In the genomic region with DNA sequence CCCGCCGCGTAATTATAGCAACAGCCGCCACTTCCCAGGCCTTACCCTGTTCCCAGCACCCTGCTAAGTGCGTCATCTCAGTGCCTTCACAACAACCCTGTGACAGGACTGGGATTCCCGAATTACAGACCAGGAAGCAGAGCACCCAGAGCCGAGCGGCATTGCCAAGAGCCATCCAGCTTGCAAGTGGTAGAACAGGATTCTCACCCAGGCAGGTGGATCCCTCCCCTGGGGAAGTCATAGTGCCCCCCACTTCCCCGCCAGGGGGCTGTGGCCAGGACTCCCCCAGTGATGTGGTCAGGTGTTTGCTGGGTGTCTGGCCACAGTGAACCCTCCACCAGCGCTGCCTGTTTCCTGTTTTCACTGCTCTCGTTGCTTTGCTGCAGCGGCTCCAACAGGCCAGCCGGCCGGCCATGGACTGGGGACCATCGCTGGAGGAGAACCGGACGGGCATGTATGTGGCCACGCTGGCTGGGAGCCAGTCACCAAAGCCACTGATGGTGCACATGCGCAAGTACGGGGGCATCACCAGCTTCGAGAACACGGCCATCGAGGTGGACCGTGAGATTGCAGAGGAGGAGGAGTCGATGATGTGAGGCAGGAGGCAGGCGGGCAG, we compare ENCODE assay signal across 12 cellular contexts. TPM values are rescaled to one million over a fixed set of nuclear protein-coding genes. Genes with fewer than 3 reads are reported as not detected.
DNase-seq lines count a peak whose midpoint lies in the region; ATAC-seq and TF ChIP-seq lines count a peak whose summit lies in the region.
"Had no signal": no experiment of that assay in that cellular context is flagged by ENCODE, and none has a peak within 500 bp of the region (broad histone marks: within the 10 kb centered on the region; RNA-seq: fewer than 3 reads in every experiment).

No MANE protein-coding gene starts in this region.

- H3K4me3 Mint-ChIP-seq in stimulated activated naive CD8-positive, alpha-beta T cell treated with anti-CD3 and anti-CD28 coated beads, Interleukin-15, Interleukin-2, amounts not matched to agents 100 ng/mL and 50 ng/mL, for 24 hours, result peak overlapping the region; percentile 32

- ATAC-seq in foreskin keratinocyte (peak; percentile 91), HG02870 (IDR thresholded peaks at IDR 0.05; ENCODE audit: unreplicated experiment) (no peak), HG02678 (IDR thresholded peaks at IDR 0.05; ENCODE audit: unreplicated experiment) (no peak)

- no peaks in the 10 kb centered on the region for H3K36me3 Mint-ChIP-seq in stimulated activated naive CD8-positive, alpha-beta T cell treated with anti-CD3 and anti-CD28 coated beads, Interleukin-15, Interleukin-2, amounts not matched to agents 100 ng/mL and 50 ng/mL, for 24 hours (ENCODE audit: low read depth)

- no peaks in the 10 kb centered on the region for H3K9me3 Mint-ChIP-seq in stimulated activated naive CD8-positive, alpha-beta T cell treated with anti-CD3 and anti-CD28 coated beads, Interleukin-15, Interleukin-2, amounts not matched to agents 100 ng/mL and 50 ng/mL, for 24 hours

- DNase-seq in activated CD4-positive, alpha-beta T cell treated with anti-CD3 and anti-CD28 coated beads for 48 hours, result peak; percentile 11
- DNase-seq in activated CD4-positive, alpha-beta T cell treated with anti-CD3 and anti-CD28 coated beads for 4 hours, result no peak
- DNase-seq in activated CD8-positive, alpha-beta memory T cell treated with anti-CD3 and anti-CD28 coated beads for 24 hours, result peak; percentile 72
- DNase-seq in foreskin keratinocyte (peak; percentile 76 to 84), GM19238 (ENCODE audit: insufficient read length, low spot score) (no peak)
- DNase-seq: activated CD4-positive, CD25-positive, alpha-beta regulatory T cell treated with anti-CD3 and anti-CD28 coated beads, Interleukin-2, amount 50 U/mL, for 72 hours had no signal

- peaks cover 16% of the 10 kb centered on the region for H3K4me1 Mint-ChIP-seq in stimulated activated naive CD8-positive, alpha-beta T cell treated with anti-CD3 and anti-CD28 coated beads, Interleukin-15, Interleukin-2, amounts not matched to agents 100 ng/mL and 50 ng/mL, for 24 hours (ENCODE audit: low read depth)

- H3K27me3 Mint-ChIP-seq in stimulated activated naive CD8-positive, alpha-beta T cell treated with anti-CD3 and anti-CD28 coated beads, Interleukin-15, Interleukin-2, amounts not matched to agents 100 ng/mL and 50 ng/mL, for 24 hours, result peaks cover 10% of the 10 kb centered on the region

- H3K27me3 ChIP-seq in foreskin keratinocyte, result no peaks in the 10 kb centered on the region
- H3K27me3 ChIP-seq: suprapubic skin had no signal

- H3K4me1 ChIP-seq in foreskin keratinocyte, result peaks cover 15% of the 10 kb centered on the region

- TF ChIP-seq CTCF in foreskin keratinocyte (conservative IDR thresholded peaks at IDR 0.05), result peak; percentile 17

- H3K27ac ChIP-seq in foreskin keratinocyte, result peak overlapping the region; percentile 86
- H3K27ac ChIP-seq: C4-2B, suprapubic skin had no signal

- H3K27ac Mint-ChIP-seq in stimulated activated naive CD8-positive, alpha-beta T cell treated with anti-CD3 and anti-CD28 coated beads, Interleukin-15, Interleukin-2, amounts not matched to agents 100 ng/mL and 50 ng/mL, for 24 hours, result no peak overlapping the region

RNA-seq across cellular contexts. Expression of a gene that starts 19.3 kb away (rescaled TPM):
- not detected in 2 replicates for total RNA-seq in foreskin keratinocyte
- polyA plus RNA-seq in foreskin keratinocyte, result not detected in 2 replicates
- total RNA-seq: suprapubic skin had no signal

RNA-seq across cellular contexts. Expression of a gene that starts 42.5 kb away (rescaled TPM):
- total RNA-seq in foreskin keratinocyte, result not detected in 2 replicates
- polyA plus RNA-seq in foreskin keratinocyte, result not detected in 2 replicates
- total RNA-seq: lower leg skin had no signal

RNA-seq across cellular contexts. Expression of a gene that starts 53.5 kb away (rescaled TPM):
- total RNA-seq in foreskin keratinocyte, result not detected in 2 replicates
- polyA plus RNA-seq in foreskin keratinocyte, result not detected in 2 replicates

Comparison
In these comparisons a context has a peak if more than half of its experiments do, and no peak if none do; other contexts are left out.
1. DNase-seq: peak in activated CD4-positive, alpha-beta T cell treated with anti-CD3 and anti-CD28 coated beads for 48 hours (single experiment), activated CD8-positive, alpha-beta memory T cell treated with anti-CD3 and anti-CD28 coated beads for 24 hours (single experiment) and foreskin keratinocyte (2 of 2); none in activated CD4-positive, alpha-beta T cell treated with anti-CD3 and anti-CD28 coated beads for 4 hours (0 of 2) and GM19238 (single experiment).